Comparison of ENCODE assay signal across 1 cellular context in genomic region chr20:60224914-60225313, GRCh38.
TF ChIP-seq lines count a peak whose summit lies in the region.

No MANE protein-coding gene starts in this region.

TF ChIP-seq in HepG2, 621 proteins besides CTCF, POLR2A, EP300 and RAD21 (continued from another document):
- TF ChIP-seq ARID5B (CRISPR knock-in tag; IDR thresholded peaks at IDR 0.05) (no peak), PHF20 (CRISPR knock-in tag; IDR thresholded peaks at IDR 0.05) (no peak), RBM22 (optimal IDR thresholded peaks at IDR 0.05; ENCODE audit: low read length) (no peak), ZNF34 (CRISPR knock-in tag; IDR thresholded peaks at IDR 0.05; ENCODE audit: borderline replicate concordance) (no peak), RARG (CRISPR knock-in tag; IDR thresholded peaks at IDR 0.05; ENCODE audit: low read depth) (no peak), ZBTB42 (CRISPR knock-in tag; IDR thresholded peaks at IDR 0.05) (no peak), ZNF367 (CRISPR knock-in tag; IDR thresholded peaks at IDR 0.05; ENCODE audit: borderline replicate concordance) (no peak), ZNF749 (CRISPR knock-in tag; IDR thresholded peaks at IDR 0.05; ENCODE audit: borderline replicate concordance) (no peak), ZNF44 (CRISPR knock-in tag; IDR thresholded peaks at IDR 0.05) (no peak), ZNF281 (CRISPR knock-in tag; IDR thresholded peaks at IDR 0.05; ENCODE audit: borderline replicate concordance) (no peak), MATR3 (CRISPR knock-in tag; IDR thresholded peaks at IDR 0.05) (no peak), ZNF142 (CRISPR knock-in tag; IDR thresholded peaks at IDR 0.05) (no peak), NFE2L1 (CRISPR knock-in tag; IDR thresholded peaks at IDR 0.05; ENCODE audit: borderline replicate concordance) (no peak), KLF12 (CRISPR knock-in tag; IDR thresholded peaks at IDR 0.05; ENCODE audit: borderline replicate concordance) (no peak), ZFP62 (CRISPR knock-in tag; IDR thresholded peaks at IDR 0.05) (no peak), STAG1 (CRISPR knock-in tag; IDR thresholded peaks at IDR 0.05) (peak; percentile 60), ZNF317 (CRISPR knock-in tag; IDR thresholded peaks at IDR 0.05) (no peak), XRCC5 (optimal IDR thresholded peaks at IDR 0.05; ENCODE audit: low read length) (peak; percentile 45), PTBP1 (IDR thresholded peaks at IDR 0.05; ENCODE audit: low read depth, low read length, poor library complexity, severe bottlenecking) (no peak), CREB3 (CRISPR knock-in tag; IDR thresholded peaks at IDR 0.05) (no peak)
